In the genomic region with DNA sequence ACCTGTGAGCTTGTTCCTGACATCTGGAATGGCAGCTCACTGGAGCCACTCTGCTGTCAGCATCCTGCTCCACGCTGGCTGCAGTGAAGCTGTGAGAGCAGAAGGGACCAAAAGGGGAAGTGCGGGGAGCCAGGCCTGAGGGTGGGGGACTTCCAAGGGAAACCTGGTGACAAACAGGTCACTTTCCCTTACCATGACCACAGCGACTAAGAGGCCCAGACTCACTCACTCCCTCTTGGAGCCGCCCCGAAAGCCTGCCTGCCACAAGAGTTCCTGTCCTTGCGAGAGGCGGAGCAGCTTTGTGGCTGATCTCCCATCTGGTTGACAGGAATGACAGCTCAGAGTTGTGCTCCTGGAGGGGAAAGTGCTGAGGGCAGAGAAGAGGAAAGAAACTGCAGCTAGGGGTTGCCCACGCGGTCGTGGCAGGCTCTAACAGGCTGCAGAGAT, we compare ENCODE assay signal across 8 cellular contexts.
DNase-seq lines count a peak whose midpoint lies in the region; ATAC-seq and TF ChIP-seq lines count a peak whose summit lies in the region.

No MANE protein-coding gene starts in this region.

- no peaks in the 10 kb centered on the region; the same call in 1 of the 2 replicates for H3K27me3 ChIP-seq in GM06990 (replicated peaks; ENCODE audit: control insufficient read depth, insufficient read depth, low read length)

- DNase-seq in GM06990 (ENCODE audit: extremely low read depth, insufficient read length), result peak; percentile 61
- peak; percentile 15 for DNase-seq in SW480 (ENCODE audit: low spot score)
- no peak for DNase-seq in KG1 (lab: John Stamatoyannopoulos, UW)
- no peak for DNase-seq in left colon
- DNase-seq in left lobe of liver (ENCODE audit: low spot score), result no peak
- no peak for DNase-seq in cerebellar nuclear complex (lab: John Stamatoyannopoulos, UW)

- H3K4me3 ChIP-seq in GM06990 (replicated peaks; ENCODE audit: low read depth, low read length), result no peak overlapping the region; the same call in 1 of the 2 replicates

- H3K36me3 ChIP-seq in GM06990 (ENCODE audit: control insufficient read depth, insufficient read depth, low read length), result no peaks in the 10 kb centered on the region

- no peak for TF ChIP-seq CTCF in GM06990 (IDR thresholded peaks at IDR 0.05; ENCODE audit: insufficient read depth, low read length, poor library complexity, severe bottlenecking)

- intact Hi-C loops in left colon (cut with DNase I, micrococcal nuclease), result no loop called here

- TF ChIP-seq POLR2A in GM19099 (IDR thresholded peaks at IDR 0.05; ENCODE audit: extremely low read depth, insufficient read length, low read depth), result peak; percentile 32

- ATAC-seq in HG02970 (IDR thresholded peaks at IDR 0.05; ENCODE audit: low FRiP score, unreplicated experiment) (peak; percentile 81), left colon (no peak), left lobe of liver (no peak)

Comparison
In these comparisons a context has a peak if more than half of its experiments do, and no peak if none do; other contexts are left out.
1. DNase-seq: peak in GM06990 (single experiment) and SW480 (single experiment); none in KG1 (single experiment), left colon (0 of 2), left lobe of liver (single experiment) and cerebellar nuclear complex (0 of 2).